8 cellular contexts compared by ENCODE assay signal in genomic region chr2:201451330-201452057, GRCh38. TPM values are rescaled to one million over a fixed set of nuclear protein-coding genes. Genes with fewer than 3 reads are reported as not detected.
A peak's percentile ranks its signal among the peaks of the same experiment; 100 is the strongest.
DNase-seq lines count a peak whose midpoint lies in the region; ATAC-seq and TF ChIP-seq lines count a peak whose summit lies in the region.

TSS of gene STRADB (plus strand) at chr2:201451740. CDS start at chr2:201454841, 3,101 bp downstream.
TSS of gene TRAK2 (minus strand) at chr2:201451458. CDS start at chr2:201420507, 30,951 bp downstream.

- POLR2A ChIA-PET in IMR-90 (lab: Charles Lee; ENCODE audit: unreplicated experiment): interaction anchor here (0.6 to 1.1 kb wide), 5 partner anchors 11 to 1369 kb away, joined by 3 to 23 read pairs (median 6); no protein-coding TSS in a partner anchor

- peak within 1 kb of the TSS; percentile 2; the same call in 1 of the 3 replicates for H2BK15ac ChIP-seq in IMR-90 (ENCODE audit: low read depth, low read length)

- 0 out of 2 replicates have a peak, but pooled peaks cover 3% of the 10 kb centered on the region for H4K20me1 ChIP-seq in IMR-90 (ENCODE audit: insufficient read depth, low read length)

- H3K14ac ChIP-seq in IMR-90 (replicated peaks; ENCODE audit: low read depth, low read length): peak within 1 kb of the TSS; percentile 85

- TF ChIP-seq RAD21 in IMR-90 (IDR thresholded peaks at IDR 0.05; ENCODE audit: low read length): no peak

- ATAC-seq in GM21528 (IDR thresholded peaks at IDR 0.05; ENCODE audit: low FRiP score, unreplicated experiment) (peak; percentile 97), IMR-90 (ENCODE audit: low read depth) (peak; percentile 97)

- H3K4me2 ChIP-seq in IMR-90 (ENCODE audit: low read depth, low read length): peak within 1 kb of the TSS; percentile 94

- peak within 1 kb of the TSS; percentile 98 for H2AFZ ChIP-seq in IMR-90 (replicated peaks; ENCODE audit: low read length, poor library complexity)

- H2BK20ac ChIP-seq in IMR-90 (ENCODE audit: low read depth, low read length): no peak within 1 kb of the TSS

- 0% methylated on average over 25 of the region's 75 CpGs; no CpG with 5 or more reads in 1 of the 2 experiments for WGBS in IMR-90 (ENCODE audit: extremely low coverage in 2 of 2, insufficient read length in 1 of 2), 2 experiments

- peak within 1 kb of the TSS; percentile 20 for H3K18ac ChIP-seq in IMR-90 (ENCODE audit: low read depth, low read length)

- no peaks in the 10 kb centered on the region for H3K9me1 ChIP-seq in IMR-90 (ENCODE audit: insufficient read depth, low read length)

- H4K91ac ChIP-seq in IMR-90 (ENCODE audit: insufficient read depth, low read depth, low read length): peak within 1 kb of the TSS; percentile 84

- H2BK5ac ChIP-seq in IMR-90 (ENCODE audit: low read depth, low read length, poor library complexity, severe bottlenecking): peak within 1 kb of the TSS; percentile 70

- H3K79me1 ChIP-seq in IMR-90 (ENCODE audit: low read depth in 1 of 2, low read length in 2 of 2): peaks cover 27 to 53% of the 10 kb centered on the region in 2 experiments

- TF ChIP-seq POLR2A in IMR-90 (IDR thresholded peaks at IDR 0.05; ENCODE audit: low read depth, low read length): peak; percentile 70; the same call in 1 of the 2 replicates

- H3K56ac ChIP-seq in IMR-90 (ENCODE audit: extremely low read depth, insufficient read depth, low read length): peak within 1 kb of the TSS; percentile 75

- intact Hi-C loops in IMR-90 (cut with micrococcal nuclease): loop anchor here (1.0 to 5.0 kb wide), 3 partner anchors 168 to 246 kb away; partner anchors contain the start of gene MPP4

- H3K27ac ChIP-seq in IMR-90 (ENCODE audit: insufficient read depth, low read length): peak within 1 kb of the TSS; percentile 80

- dilution Hi-C loops in IMR-90 (cut with HindIII; ENCODE audit: low sequenced_read_pairs, unreplicated experiment): no loop called here

- in situ Hi-C loops in IMR-90 (cut with MboI; ENCODE audit: low sequenced_read_pairs): no loop called here

- peak within 1 kb of the TSS; percentile 64 for H3K4ac ChIP-seq in IMR-90 (ENCODE audit: low read depth, low read length)

- no peaks in the 10 kb centered on the region for H3K36me3 ChIP-seq in IMR-90 (ENCODE audit: control insufficient read depth, insufficient read depth, low read length)

- peak within 1 kb of the TSS; percentile 62; the same call in 1 of the 2 replicates for H2BK120ac ChIP-seq in IMR-90 (ENCODE audit: low read depth, low read length)

- H3K9me3 ChIP-seq in IMR-90 (ENCODE audit: control insufficient read depth, insufficient read depth, low read length) (no peaks in the 10 kb centered on the region), mononuclear cell (ENCODE audit: low read depth, low read length) (no peaks in the 10 kb centered on the region)

- DNase-seq in DMS153 (lab: John Stamatoyannopoulos, UW) (peak; percentile 90), IMR-90 (peak; percentile 92), OCI-M1 (lab: John Stamatoyannopoulos, UW) (peak; percentile 97), activated T-cell treated with anti-CD3 and anti-CD28 coated beads for 24 hours (ENCODE audit: low read depth) (peak; percentile 95), epidermal melanocyte (ENCODE audit: insufficient read length, low spot score) (peak; percentile 90)
- peak; percentile 87 to 92 for DNase-seq in stimulated activated CD8-positive, alpha-beta memory T cell treated with anti-CD3 and anti-CD28 coated beads, Interleukin-4, amount 100 ng/mL, for 1 hour (ENCODE audit: low read depth in 2 of 2, low spot score in 1 of 2)

- H3K4me3 ChIP-seq in IMR-90 (ENCODE audit: insufficient read depth, low read depth, low read length): peak within 1 kb of the TSS; percentile 82
- H3K4me3 ChIP-seq in mononuclear cell (ENCODE audit: low read length): peak within 1 kb of the TSS; percentile 97

- CTCF ChIA-PET in IMR-90 (lab: Yijun Ruan, JAX): interaction anchor here (1.5 kb wide), 1 partner anchor 219 kb away, joined by 5 read pairs; no protein-coding TSS in a partner anchor

- peak within 1 kb of the TSS; percentile 45 to 92 for H4K8ac ChIP-seq in IMR-90 (ENCODE audit: low read depth in 2 of 2, low read length in 2 of 2)

- peak within 1 kb of the TSS; percentile 61 for H4K5ac ChIP-seq in IMR-90 (ENCODE audit: low read depth, low read length)

- H3K9ac ChIP-seq in IMR-90 (ENCODE audit: low read depth, low read length): peak within 1 kb of the TSS; percentile 73

- no TSS peak for BruUV-seq in IMR-90 (replicated peaks; lab: Mats Ljungman, UMichigan)

- H2AK9ac ChIP-seq in IMR-90 (replicated peaks; ENCODE audit: low read depth, low read length, poor library complexity): peak within 1 kb of the TSS; percentile 38

- H3K23ac ChIP-seq in IMR-90 (ENCODE audit: low read depth, low read length): peak within 1 kb of the TSS; percentile 70

- H3K4me1 ChIP-seq in IMR-90 (ENCODE audit: control insufficient read depth, insufficient read depth, low read length) (peaks cover 2% of the 10 kb centered on the region; the same call in 1 of the 2 replicates), mononuclear cell (ENCODE audit: insufficient read depth, low read length) (peaks cover 41% of the 10 kb centered on the region)

- peak within 1 kb of the TSS; percentile 18; the same call in 1 of the 2 replicates for H2AK5ac ChIP-seq in IMR-90 (ENCODE audit: low read depth, low read length)

- TF ChIP-seq CTCF in IMR-90 (conservative IDR thresholded peaks at IDR 0.05; ENCODE audit: low read depth, low read length): peak; percentile 30; the same call in 1 of the 2 replicates

- H3K27me3 ChIP-seq in IMR-90 (ENCODE audit: control insufficient read depth, insufficient read depth, low read length) (no peaks in the 10 kb centered on the region), mononuclear cell (ENCODE audit: insufficient read depth, low read length) (no peaks in the 10 kb centered on the region)

TF ChIP-seq in IMR-90, 13 proteins besides CTCF, POLR2A, EP300 and RAD21:
- TF ChIP-seq MXI1 (IDR thresholded peaks at IDR 0.05; ENCODE audit: borderline replicate concordance, low read depth, low read length): peak; percentile 78
- peak; percentile 80; the same call in 1 of the 2 replicates for TF ChIP-seq MAZ (IDR thresholded peaks at IDR 0.05; ENCODE audit: borderline replicate concordance, low read depth, low read length)
- TF ChIP-seq CHD1 (IDR thresholded peaks at IDR 0.05; ENCODE audit: low read depth, low read length): no peak

RNA-seq across cellular contexts. Expression of gene STRADB, which starts in this region (rescaled TPM):
- 31.5 and 32.5 TPM in 2 replicates for total RNA-seq in IMR-90 (2012; rRNA removed)
- 11.4 and 14.9 TPM in 2 replicates for polyA plus RNA-seq in IMR-90 (2012; rRNA removed)
- polyA plus RNA-seq in IMR-90 (2012; cell fraction: cytosol; rRNA removed): 6.5 and 8.2 TPM in 2 replicates
- polyA plus RNA-seq in IMR-90 (2012; cell fraction: nucleus; rRNA removed; ENCODE audit: low replicate concordance): 8.4 and 22.6 TPM in 2 replicates
- total RNA-seq in mononuclear cell: 17.8 TPM

RNA-seq across cellular contexts. Expression of gene TRAK2, which starts in this region (rescaled TPM):
- total RNA-seq in IMR-90 (2012; rRNA removed) (48.9 and 65.4 TPM in 2 replicates), mononuclear cell (34.3 TPM)
- polyA plus RNA-seq in IMR-90 (2012; rRNA removed): 10.7 and 13.1 TPM in 2 replicates
- polyA plus RNA-seq in IMR-90 (2012; cell fraction: cytosol; rRNA removed): 4.0 and 4.2 TPM in 2 replicates
- 3.1 and 15.3 TPM in 2 replicates for polyA plus RNA-seq in IMR-90 (2012; cell fraction: nucleus; rRNA removed; ENCODE audit: low replicate concordance)

Comparison
In these comparisons a context has a peak if more than half of its experiments do, and no peak if none do; other contexts are left out.
1. Peak in every context shown above with its lines: DNase-seq, ATAC-seq, H3K4me3 ChIP-seq and H3K27ac ChIP-seq.